In the genomic region with DNA sequence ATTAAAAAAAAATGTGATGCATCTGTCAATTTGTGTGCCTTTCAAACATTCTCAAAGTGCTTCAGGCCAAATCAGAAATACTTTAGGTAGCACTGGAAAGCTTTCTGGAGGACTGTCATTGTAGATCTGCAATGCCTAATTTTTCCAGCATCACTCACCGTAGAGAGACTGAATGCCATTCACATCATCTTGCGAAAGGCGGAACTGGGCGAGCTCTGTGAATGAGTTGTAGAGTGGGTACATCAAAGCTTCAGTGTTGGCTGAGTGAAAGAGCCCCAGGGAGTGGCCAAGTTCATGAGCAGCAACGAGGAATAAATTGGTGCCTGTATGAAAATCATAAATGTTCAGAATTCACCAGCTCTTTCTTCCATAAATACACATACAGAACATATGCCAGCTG, we compare ENCODE assay signal across 22 cellular contexts. TPM values are rescaled to one million over a fixed set of nuclear protein-coding genes. Genes with fewer than 3 reads are reported as not detected.
"Had no signal": no experiment of that assay in that cellular context is flagged by ENCODE, and none has a peak within 500 bp of the region (broad histone marks: within the 10 kb centered on the region; RNA-seq: fewer than 3 reads in every experiment).

No MANE protein-coding gene starts in this region.

- H3K9me3 ChIP-seq: adrenal gland, left ventricle myocardium inferior, ovary, psoas muscle, transverse colon had no signal

- DNase-seq: activated CD4-positive, alpha-beta T cell treated with anti-CD3 and anti-CD28 coated beads for 1 hour; activated gamma-delta T cell treated with Interleukin-2 at 50 U/mL for 16 hours; adrenal gland; effector CD4-positive, alpha-beta T cell; foreskin fibroblast; hypothalamus; kidney; left ventricle myocardium inferior; natural killer cell; ovary; psoas muscle; right cardiac atrium; stimulated activated naive CD8-positive, alpha-beta T cell treated with anti-CD3 and anti-CD28 coated beads, Interleukin-15, Interleukin-2, amounts not matched to agents 100 U/mL and 50 U/mL, for 24 hours; substantia nigra; transverse colon had no signal

- H3K4me3 ChIP-seq: adrenal gland, left ventricle myocardium inferior, ovary, psoas muscle, skin epidermis, transverse colon had no signal

- H3K27ac Mint-ChIP-seq: activated naive CD4-positive, alpha-beta T cell treated with anti-CD3 and anti-CD28 coated beads, Interleukin-2, amount 50 U/mL, for 72 hours; memory B cell; natural killer cell; T-helper 1 cell treated with Interleukin-12 subunit alpha and Interleukin-12 subunit beta and Interleukin-4 antibody, amounts not matched to agents 30 μg/mL and 1 μg/mL, for 36 hours had no signal

- H3K27ac ChIP-seq: adrenal gland, left ventricle myocardium inferior, ovary, psoas muscle, skin epidermis, transverse colon, VCaP had no signal

- H3K4me3 Mint-ChIP-seq: memory B cell; natural killer cell; T-helper 1 cell treated with Interleukin-12 subunit alpha and Interleukin-12 subunit beta and Interleukin-4 antibody, amounts not matched to agents 30 μg/mL and 1 μg/mL, for 36 hours had no signal

- H3K4me1 Mint-ChIP-seq: memory B cell, natural killer cell had no signal

- H3K36me3 Mint-ChIP-seq: activated naive CD4-positive, alpha-beta T cell treated with anti-CD3 and anti-CD28 coated beads, Interleukin-2, amount 50 U/mL, for 72 hours; memory B cell; natural killer cell had no signal

- H3K36me3 ChIP-seq: adrenal gland, left ventricle myocardium inferior, ovary, transverse colon had no signal

- ATAC-seq: activated naive CD4-positive, alpha-beta T cell treated with anti-CD3 and anti-CD28 coated beads, Interleukin-2, amount 50 U/mL, for 72 hours; natural killer cell; psoas muscle; right cardiac atrium; stimulated activated naive CD8-positive, alpha-beta T cell treated with anti-CD3 and anti-CD28 coated beads, Interleukin-15, Interleukin-2, amounts not matched to agents 100 U/mL and 50 U/mL, for 24 hours had no signal

- H3K9me3 Mint-ChIP-seq: activated naive CD4-positive, alpha-beta T cell treated with anti-CD3 and anti-CD28 coated beads, Interleukin-2, amount 50 U/mL, for 72 hours; memory B cell; natural killer cell; T-helper 1 cell treated with Interleukin-12 subunit alpha and Interleukin-12 subunit beta and Interleukin-4 antibody, amounts not matched to agents 30 μg/mL and 1 μg/mL, for 36 hours had no signal

- H3K4me1 ChIP-seq: adrenal gland, left ventricle myocardium inferior, psoas muscle, transverse colon had no signal

- H3K27me3 ChIP-seq: adrenal gland, ovary, transverse colon had no signal

- H3K27me3 Mint-ChIP-seq: memory B cell had no signal

RNA-seq across cellular contexts. Expression of a gene that starts 4.0 kb away (rescaled TPM):
- total RNA-seq: activated naive CD4-positive, alpha-beta T cell treated with anti-CD3 and anti-CD28 coated beads, Interleukin-2, amount 50 U/mL, for 72 hours; adrenal gland; cerebellum; kidney; left ventricle myocardium inferior; natural killer cell; psoas muscle; right cardiac atrium had no signal
- polyA plus RNA-seq: adrenal gland, right cardiac atrium had no signal

RNA-seq across cellular contexts. Expression of a gene that starts 21.5 kb away (rescaled TPM):
- total RNA-seq: activated naive CD4-positive, alpha-beta T cell treated with anti-CD3 and anti-CD28 coated beads, Interleukin-2, amount 50 U/mL, for 72 hours; adrenal gland; cerebellum; left ventricle myocardium inferior; natural killer cell had no signal

RNA-seq across cellular contexts. Expression of a gene that starts 51.7 kb away (rescaled TPM):
- total RNA-seq: activated naive CD4-positive, alpha-beta T cell treated with anti-CD3 and anti-CD28 coated beads, Interleukin-2, amount 50 U/mL, for 72 hours; astrocyte; left ventricle myocardium inferior; ovary; transverse colon had no signal
